In genomic region chr6:7112741-7113313, GRCh38 we compare ENCODE assay signal across 8 cellular contexts.
DNase-seq lines count a peak whose midpoint lies in the region; ATAC-seq lines count a peak whose summit lies in the region.

No MANE protein-coding gene starts in this region.

- peak overlapping the region; percentile 34 for H3K4me3 ChIP-seq in iPS-18a (ENCODE audit: low read length)

- no peaks in the 10 kb centered on the region for H3K9me3 ChIP-seq in iPS-18a (ENCODE audit: control insufficient read depth, low read depth, low read length)

- H3K27me3 Mint-ChIP-seq in activated T-cell treated with anti-CD3 and anti-CD28 coated beads, Interleukin-2, amount 50 U/mL, for 24 hours = no peaks in the 10 kb centered on the region
- no peaks in the 10 kb centered on the region for H3K27me3 Mint-ChIP-seq in stimulated activated memory B cell treated with anti-CD40 and anti-IgM and Interleukin-4, amounts not matched to agents 10 μg/mL and 1 μg/mL and 100 μg/mL, for 72 hours

- DNase-seq in NCI-H146 treated with DMSO at 0.1 percent for 48 hours (lab: John Stamatoyannopoulos, UW; ENCODE audit: unreplicated experiment) (peak; percentile 43), SW 1271 (lab: John Stamatoyannopoulos, UW) (no peak)
- peak; percentile 51 for DNase-seq in activated T-cell treated with anti-CD3 and anti-CD28 coated beads, Interleukin-2, amount 50 U/mL, for 24 hours

- H3K4me1 ChIP-seq in iPS-18a (ENCODE audit: control insufficient read depth, low read depth, low read length) = peaks cover 35% of the 10 kb centered on the region

- peaks cover 15% of the 10 kb centered on the region for H3K36me3 Mint-ChIP-seq in activated T-cell treated with anti-CD3 and anti-CD28 coated beads, Interleukin-2, amount 50 U/mL, for 24 hours (ENCODE audit: low read depth)
- no peaks in the 10 kb centered on the region for H3K36me3 Mint-ChIP-seq in stimulated activated memory B cell treated with anti-CD40 and anti-IgM and Interleukin-4, amounts not matched to agents 10 μg/mL and 1 μg/mL and 100 μg/mL, for 72 hours

- peak overlapping the region; percentile 68 for H3K4me3 Mint-ChIP-seq in activated T-cell treated with anti-CD3 and anti-CD28 coated beads, Interleukin-2, amount 50 U/mL, for 24 hours
- H3K4me3 Mint-ChIP-seq in stimulated activated memory B cell treated with anti-CD40 and anti-IgM and Interleukin-4, amounts not matched to agents 10 μg/mL and 1 μg/mL and 100 μg/mL, for 72 hours = peak overlapping the region; percentile 71

- peaks cover 43% of the 10 kb centered on the region for H3K27me3 ChIP-seq in iPS-18a (ENCODE audit: control insufficient read depth, insufficient read depth, low read length)

- H3K27ac Mint-ChIP-seq in activated T-cell treated with anti-CD3 and anti-CD28 coated beads, Interleukin-2, amount 50 U/mL, for 24 hours = peak overlapping the region; percentile 70
- H3K27ac Mint-ChIP-seq in stimulated activated memory B cell treated with anti-CD40 and anti-IgM and Interleukin-4, amounts not matched to agents 10 μg/mL and 1 μg/mL and 100 μg/mL, for 72 hours = peak overlapping the region; percentile 75

- H3K27ac ChIP-seq in iPS-18a (ENCODE audit: low read length) = no peak overlapping the region

- ATAC-seq in GM18907 (IDR thresholded peaks at IDR 0.05; ENCODE audit: unreplicated experiment) (peak; percentile 37), HG03354 (IDR thresholded peaks at IDR 0.05; ENCODE audit: poor library complexity, severe bottlenecking, unreplicated experiment) (no peak), HG03457 (IDR thresholded peaks at IDR 0.05; ENCODE audit: unreplicated experiment) (no peak)
- ATAC-seq in stimulated activated memory B cell treated with anti-CD40 and anti-IgM and Interleukin-4, amounts not matched to agents 10 μg/mL and 1 μg/mL and 100 μg/mL, for 72 hours = peak; percentile 77

- H3K4me1 Mint-ChIP-seq in activated T-cell treated with anti-CD3 and anti-CD28 coated beads, Interleukin-2, amount 50 U/mL, for 24 hours (ENCODE audit: low read depth) = peaks cover 77% of the 10 kb centered on the region
- H3K4me1 Mint-ChIP-seq in stimulated activated memory B cell treated with anti-CD40 and anti-IgM and Interleukin-4, amounts not matched to agents 10 μg/mL and 1 μg/mL and 100 μg/mL, for 72 hours = peaks cover 68% of the 10 kb centered on the region

- H3K9ac ChIP-seq in iPS-18a (ENCODE audit: low read length) = no peak overlapping the region

- H3K9me3 Mint-ChIP-seq in activated T-cell treated with anti-CD3 and anti-CD28 coated beads, Interleukin-2, amount 50 U/mL, for 24 hours = no peaks in the 10 kb centered on the region
- H3K9me3 Mint-ChIP-seq in stimulated activated memory B cell treated with anti-CD40 and anti-IgM and Interleukin-4, amounts not matched to agents 10 μg/mL and 1 μg/mL and 100 μg/mL, for 72 hours = no peaks in the 10 kb centered on the region

- no peaks in the 10 kb centered on the region for H3K36me3 ChIP-seq in iPS-18a (ENCODE audit: control insufficient read depth, low read depth, low read length)

Comparison
In these comparisons a context has a peak if more than half of its experiments do, and no peak if none do; other contexts are left out.
1. ATAC-seq: peak in GM18907 (single experiment) and stimulated activated memory B cell treated with anti-CD40 and anti-IgM and Interleukin-4, amounts not matched to agents 10 μg/mL and 1 μg/mL and 100 μg/mL, for 72 hours (single experiment); none in HG03354 (single experiment) and HG03457 (single experiment).
2. DNase-seq: peak in NCI-H146 treated with DMSO at 0.1 percent for 48 hours (single experiment) and activated T-cell treated with anti-CD3 and anti-CD28 coated beads, Interleukin-2, amount 50 U/mL, for 24 hours (single experiment); none in SW 1271 (0 of 2).